In genomic region chr6:3797231-3798200, GRCh38 we compare ENCODE assay signal across 12 cellular contexts. TPM values are rescaled to one million over a fixed set of nuclear protein-coding genes. Genes with fewer than 3 reads are reported as not detected.
DNase-seq lines count a peak whose midpoint lies in the region; ATAC-seq and TF ChIP-seq lines count a peak whose summit lies in the region.
"Had no signal": no experiment of that assay in that cellular context is flagged by ENCODE, and none has a peak within 500 bp of the region (broad histone marks: within the 10 kb centered on the region; RNA-seq: fewer than 3 reads in every experiment).

No MANE protein-coding gene starts in this region.

- no peaks in the 10 kb centered on the region for H3K36me3 ChIP-seq in mesendoderm (ENCODE audit: control insufficient read depth, insufficient read depth, low read length)
- H3K36me3 ChIP-seq: MG63 had no signal

- no peaks in the 10 kb centered on the region for H3K27me3 ChIP-seq in mesendoderm (ENCODE audit: insufficient read depth, low read length, poor library complexity)
- H3K27me3 ChIP-seq: MG63 had no signal

- no peak for ATAC-seq in esophagus mucosa
- ATAC-seq: naive thymus-derived CD4-positive, alpha-beta T cell had no signal

- peak; percentile 77 for DNase-seq in AG08395 (ENCODE audit: low spot score)
- DNase-seq in dedifferentiated amniotic fluid mesenchymal stem cell (ENCODE audit: extremely low spot score) = peak; percentile 86
- DNase-seq in mesendoderm = peak; percentile 61
- no peak for DNase-seq in nucleus accumbens (lab: John Stamatoyannopoulos, UW)
- DNase-seq in erythroblast (lab: John Stamatoyannopoulos, UW) = no peak
- DNase-seq in iPS-NIHi7 (ENCODE audit: extremely low spot score) = no peak
- DNase-seq: COR-L47; effector CD8-positive, alpha-beta T cell; naive thymus-derived CD4-positive, alpha-beta T cell had no signal

- TF ChIP-seq POLR2A in erythroblast (IDR thresholded peaks at IDR 0.05; ENCODE audit: low read length) = no peak

- H3K4me3 ChIP-seq in mesendoderm (ENCODE audit: low read length) = no peak overlapping the region
- H3K4me3 ChIP-seq: MG63 had no signal

- no peak overlapping the region for H2BK5ac ChIP-seq in mesendoderm (ENCODE audit: low read length)

- H3K79me1 ChIP-seq in mesendoderm (ENCODE audit: low read length) = no peaks in the 10 kb centered on the region

- no peak for TF ChIP-seq RAD21 in Ishikawa (IDR thresholded peaks at IDR 0.05; ENCODE audit: low read depth)

- no peak overlapping the region for H3K27ac ChIP-seq in mesendoderm (ENCODE audit: low read depth, low read length)

- no peak overlapping the region for H2BK15ac ChIP-seq in mesendoderm (replicated peaks; ENCODE audit: low read depth)

- no peak overlapping the region for H2AK5ac ChIP-seq in mesendoderm (ENCODE audit: low read length)

- H3K79me2 ChIP-seq in mesendoderm (ENCODE audit: control insufficient read depth, insufficient read depth, low read length) = no peaks in the 10 kb centered on the region

- no peak overlapping the region for H2BK120ac ChIP-seq in mesendoderm (ENCODE audit: low read depth, low read length)

- H4K5ac ChIP-seq in mesendoderm (ENCODE audit: low read length) = no peak overlapping the region

- no peak overlapping the region for H4K8ac ChIP-seq in mesendoderm (ENCODE audit: low read depth, low read length)

- H3K23ac ChIP-seq in mesendoderm (ENCODE audit: low read length) = no peak overlapping the region

- H3K4me2 ChIP-seq in mesendoderm (ENCODE audit: low read length) = no peak overlapping the region

- no peak overlapping the region for H3K56ac ChIP-seq in mesendoderm (ENCODE audit: low read length)

- no peak; the same call in 1 of the 2 replicates for TF ChIP-seq EP300 in Ishikawa (IDR thresholded peaks at IDR 0.05; ENCODE audit: borderline replicate concordance)

- WGBS in mesendoderm (ENCODE audit: extremely low coverage, insufficient coverage, low lambda C conversion rate) = no CpG with 5 or more reads among the region's 7 CpGs

- no peak overlapping the region for H3K18ac ChIP-seq in mesendoderm (ENCODE audit: low read length)

- peaks cover 4% of the 10 kb centered on the region for H3K4me1 ChIP-seq in mesendoderm (ENCODE audit: control insufficient read depth, low read depth, low read length)

- H3K4ac ChIP-seq in mesendoderm (ENCODE audit: low read depth, low read length) = no peak overlapping the region

- no peak overlapping the region for H3K9ac ChIP-seq in mesendoderm (ENCODE audit: low read length)

TF ChIP-seq in Ishikawa, 13 proteins besides CTCF, POLR2A, EP300 and RAD21:
- TF ChIP-seq FOXM1 (IDR thresholded peaks at IDR 0.05; ENCODE audit: borderline replicate concordance, low read depth) = peak; percentile 77; the same call in 1 of the 2 replicates
- no peak for TF ChIP-seq NFIC (IDR thresholded peaks at IDR 0.05)
- TF ChIP-seq CEBPB (IDR thresholded peaks at IDR 0.05) = no peak
- no peak for TF ChIP-seq TAF1 (IDR thresholded peaks at IDR 0.05; ENCODE audit: low read depth)
- no peak for TF ChIP-seq CREB1 (IDR thresholded peaks at IDR 0.05; ENCODE audit: low read depth)
- no peak for TF ChIP-seq YY1 (IDR thresholded peaks at IDR 0.05; ENCODE audit: low read depth)
- peak; percentile 75 for TF ChIP-seq TEAD4 (IDR thresholded peaks at IDR 0.05)
- TF ChIP-seq EGR1 (IDR thresholded peaks at IDR 0.05) = no peak
- TF ChIP-seq MAX (IDR thresholded peaks at IDR 0.05) = no peak
- no peak for TF ChIP-seq TCF12 (IDR thresholded peaks at IDR 0.05; ENCODE audit: low read depth)
- TF ChIP-seq, protein P1, sequence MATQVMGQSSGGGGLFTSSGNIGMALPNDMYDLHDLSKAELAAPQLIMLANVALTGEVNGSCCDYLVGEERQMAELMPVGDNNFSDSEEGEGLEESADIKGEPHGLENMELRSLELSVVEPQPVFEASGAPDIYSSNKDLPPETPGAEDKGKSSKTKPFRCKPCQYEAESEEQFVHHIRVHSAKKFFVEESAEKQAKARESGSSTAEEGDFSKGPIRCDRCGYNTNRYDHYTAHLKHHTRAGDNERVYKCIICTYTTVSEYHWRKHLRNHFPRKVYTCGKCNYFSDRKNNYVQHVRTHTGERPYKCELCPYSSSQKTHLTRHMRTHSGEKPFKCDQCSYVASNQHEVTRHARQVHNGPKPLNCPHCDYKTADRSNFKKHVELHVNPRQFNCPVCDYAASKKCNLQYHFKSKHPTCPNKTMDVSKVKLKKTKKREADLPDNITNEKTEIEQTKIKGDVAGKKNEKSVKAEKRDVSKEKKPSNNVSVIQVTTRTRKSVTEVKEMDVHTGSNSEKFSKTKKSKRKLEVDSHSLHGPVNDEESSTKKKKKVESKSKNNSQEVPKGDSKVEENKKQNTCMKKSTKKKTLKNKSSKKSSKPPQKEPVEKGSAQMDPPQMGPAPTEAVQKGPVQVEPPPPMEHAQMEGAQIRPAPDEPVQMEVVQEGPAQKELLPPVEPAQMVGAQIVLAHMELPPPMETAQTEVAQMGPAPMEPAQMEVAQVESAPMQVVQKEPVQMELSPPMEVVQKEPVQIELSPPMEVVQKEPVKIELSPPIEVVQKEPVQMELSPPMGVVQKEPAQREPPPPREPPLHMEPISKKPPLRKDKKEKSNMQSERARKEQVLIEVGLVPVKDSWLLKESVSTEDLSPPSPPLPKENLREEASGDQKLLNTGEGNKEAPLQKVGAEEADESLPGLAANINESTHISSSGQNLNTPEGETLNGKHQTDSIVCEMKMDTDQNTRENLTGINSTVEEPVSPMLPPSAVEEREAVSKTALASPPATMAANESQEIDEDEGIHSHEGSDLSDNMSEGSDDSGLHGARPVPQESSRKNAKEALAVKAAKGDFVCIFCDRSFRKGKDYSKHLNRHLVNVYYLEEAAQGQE (IDR thresholded peaks at IDR 0.05; ENCODE audit: low read depth) = no peak
- no peak for TF ChIP-seq USF1 (IDR thresholded peaks at IDR 0.05)
- TF ChIP-seq ZBTB7A (IDR thresholded peaks at IDR 0.05; ENCODE audit: low read depth) = no peak
TF ChIP-seq in Ishikawa: peak in this region for 2.

RNA-seq across cellular contexts. Expression of gene PXDC1, which starts 46.0 kb away (rescaled TPM):
- 1.2 TPM for polyA plus RNA-seq in mesendoderm (2013, experiment 1 of 2)
- 1.3 TPM for polyA plus RNA-seq in mesendoderm (2013, experiment 2 of 2)
- 7.2 TPM for total RNA-seq in esophagus mucosa
- polyA plus RNA-seq: naive thymus-derived CD4-positive, alpha-beta T cell had no signal

RNA-seq across cellular contexts. Expression of gene FAM50B, which starts 51.7 kb away (rescaled TPM):
- polyA plus RNA-seq in mesendoderm (2013, experiment 1 of 2) = 2.5 TPM
- polyA plus RNA-seq in mesendoderm (2013, experiment 2 of 2) = 2.2 TPM
- 6.0 TPM for total RNA-seq in esophagus mucosa

Comparison
In these comparisons a context has a peak if more than half of its experiments do, and no peak if none do; other contexts are left out.
1. DNase-seq: peak in AG08395 (single experiment), dedifferentiated amniotic fluid mesenchymal stem cell (single experiment) and mesendoderm (single experiment); none in nucleus accumbens (0 of 56), erythroblast (0 of 2) and iPS-NIHi7 (single experiment).